ENCODE assay signal across 22 cellular contexts in genomic region chr9:95373765-95374435, GRCh38.
"Had no signal": no experiment of that assay in that cellular context is flagged by ENCODE, and none has a peak within 500 bp of the region (broad histone marks: within the 10 kb centered on the region; RNA-seq: fewer than 3 reads in every experiment).

No MANE protein-coding gene starts in this region.

- H3K4me3 Mint-ChIP-seq: activated CD4-positive, alpha-beta T cell treated with anti-CD3 and anti-CD28 coated beads, Interleukin-2, amount 10 ng/mL, durations not matched to agents 7 days and 5 days; activated CD8-positive, alpha-beta T cell treated with anti-CD3 and anti-CD28 coated beads, Interleukin-2, amount 10 ng/mL, durations not matched to agents 7 days and 5 days; activated T-cell treated with anti-CD3 and anti-CD28 coated beads, Interleukin-2, amount 50 U/mL, for 24 hours; central memory CD8-positive, alpha-beta T cell; stimulated activated effector memory CD8-positive, alpha-beta T cell treated with anti-CD3 and anti-CD28 coated beads, Interleukin-12 subunit alpha, Interleukin-12 subunit beta, amount 100 ng/mL, for 72 hours; T-cell had no signal

- H3K27ac Mint-ChIP-seq: activated CD4-positive, alpha-beta T cell treated with anti-CD3 and anti-CD28 coated beads, Interleukin-2, amount 10 ng/mL, durations not matched to agents 7 days and 5 days; activated CD8-positive, alpha-beta T cell treated with anti-CD3 and anti-CD28 coated beads, Interleukin-2, amount 10 ng/mL, durations not matched to agents 7 days and 5 days; activated T-cell treated with anti-CD3 and anti-CD28 coated beads, Interleukin-2, amount 50 U/mL, for 24 hours; stimulated activated effector memory CD8-positive, alpha-beta T cell treated with anti-CD3 and anti-CD28 coated beads, Interleukin-12 subunit alpha, Interleukin-12 subunit beta, amount 100 ng/mL, for 72 hours; T-cell had no signal

- H3K9me3 ChIP-seq: colonic mucosa, gastroesophageal sphincter, heart right ventricle, psoas muscle, right lobe of liver, stomach, testis, upper lobe of left lung had no signal

- H3K27ac ChIP-seq: colonic mucosa, gastroesophageal sphincter, heart right ventricle, psoas muscle, right lobe of liver, stomach, testis, upper lobe of left lung had no signal

- H3K9me3 Mint-ChIP-seq: activated CD4-positive, alpha-beta T cell treated with anti-CD3 and anti-CD28 coated beads, Interleukin-2, amount 10 ng/mL, durations not matched to agents 7 days and 5 days; activated T-cell treated with anti-CD3 and anti-CD28 coated beads, Interleukin-2, amount 50 U/mL, for 24 hours; central memory CD8-positive, alpha-beta T cell; stimulated activated effector memory CD8-positive, alpha-beta T cell treated with anti-CD3 and anti-CD28 coated beads, Interleukin-12 subunit alpha, Interleukin-12 subunit beta, amount 100 ng/mL, for 72 hours; T-cell had no signal

- DNase-seq: activated CD4-positive, alpha-beta T cell treated with anti-CD3 and anti-CD28 coated beads, Interleukin-2, amount 10 ng/mL, durations not matched to agents 7 days and 5 days; activated CD4-positive, CD25-positive, alpha-beta regulatory T cell; activated CD8-positive, alpha-beta T cell treated with anti-CD3 and anti-CD28 coated beads, Interleukin-2, amount 10 ng/mL, durations not matched to agents 7 days and 5 days; activated naive CD4-positive, alpha-beta T cell treated with anti-CD3 and anti-CD28 coated beads, Interleukin-2, amount 50 U/mL, for 16 hours; activated T-cell treated with anti-CD3 and anti-CD28 coated beads, Interleukin-2, amount 50 U/mL, for 24 hours; aorta; colonic mucosa; effector CD4-positive, alpha-beta T cell; heart right ventricle; left ventricle myocardium superior; psoas muscle; right lobe of liver; small intestine; stimulated activated CD4-positive, alpha-beta T cell treated with anti-CD3 and anti-CD28 coated beads, Interleukin-4, amount 100 ng/mL, for 24 hours; stomach; T-cell; testis; upper lobe of left lung had no signal

- H3K4me3 ChIP-seq: colonic mucosa, gastroesophageal sphincter, heart right ventricle, psoas muscle, right lobe of liver, stomach, testis, upper lobe of left lung had no signal

- H3K27me3 ChIP-seq: colonic mucosa, gastroesophageal sphincter, right lobe of liver, stomach, testis, upper lobe of left lung had no signal

- H3K36me3 ChIP-seq: colonic mucosa, gastroesophageal sphincter, heart right ventricle, right lobe of liver, stomach, upper lobe of left lung had no signal

- H3K4me1 ChIP-seq: colonic mucosa, heart right ventricle, right lobe of liver, testis, upper lobe of left lung had no signal

- ATAC-seq: activated CD8-positive, alpha-beta T cell treated with anti-CD3 and anti-CD28 coated beads, Interleukin-2, amount 10 ng/mL, durations not matched to agents 7 days and 5 days; esophagus mucosa; gastroesophageal sphincter; heart right ventricle; left ventricle myocardium superior; psoas muscle; right lobe of liver; stimulated activated effector memory CD8-positive, alpha-beta T cell treated with anti-CD3 and anti-CD28 coated beads, Interleukin-12 subunit alpha, Interleukin-12 subunit beta, amount 100 ng/mL, for 72 hours; T-cell had no signal

- H3K4me1 Mint-ChIP-seq: activated CD4-positive, alpha-beta T cell treated with anti-CD3 and anti-CD28 coated beads, Interleukin-2, amount 10 ng/mL, durations not matched to agents 7 days and 5 days; central memory CD8-positive, alpha-beta T cell; stimulated activated effector memory CD8-positive, alpha-beta T cell treated with anti-CD3 and anti-CD28 coated beads, Interleukin-12 subunit alpha, Interleukin-12 subunit beta, amount 100 ng/mL, for 72 hours had no signal

- H3K36me3 Mint-ChIP-seq: stimulated activated effector memory CD8-positive, alpha-beta T cell treated with anti-CD3 and anti-CD28 coated beads, Interleukin-12 subunit alpha, Interleukin-12 subunit beta, amount 100 ng/mL, for 72 hours; T-cell had no signal
